ENCODE assay signal across 11 cellular contexts in the genomic region with DNA sequence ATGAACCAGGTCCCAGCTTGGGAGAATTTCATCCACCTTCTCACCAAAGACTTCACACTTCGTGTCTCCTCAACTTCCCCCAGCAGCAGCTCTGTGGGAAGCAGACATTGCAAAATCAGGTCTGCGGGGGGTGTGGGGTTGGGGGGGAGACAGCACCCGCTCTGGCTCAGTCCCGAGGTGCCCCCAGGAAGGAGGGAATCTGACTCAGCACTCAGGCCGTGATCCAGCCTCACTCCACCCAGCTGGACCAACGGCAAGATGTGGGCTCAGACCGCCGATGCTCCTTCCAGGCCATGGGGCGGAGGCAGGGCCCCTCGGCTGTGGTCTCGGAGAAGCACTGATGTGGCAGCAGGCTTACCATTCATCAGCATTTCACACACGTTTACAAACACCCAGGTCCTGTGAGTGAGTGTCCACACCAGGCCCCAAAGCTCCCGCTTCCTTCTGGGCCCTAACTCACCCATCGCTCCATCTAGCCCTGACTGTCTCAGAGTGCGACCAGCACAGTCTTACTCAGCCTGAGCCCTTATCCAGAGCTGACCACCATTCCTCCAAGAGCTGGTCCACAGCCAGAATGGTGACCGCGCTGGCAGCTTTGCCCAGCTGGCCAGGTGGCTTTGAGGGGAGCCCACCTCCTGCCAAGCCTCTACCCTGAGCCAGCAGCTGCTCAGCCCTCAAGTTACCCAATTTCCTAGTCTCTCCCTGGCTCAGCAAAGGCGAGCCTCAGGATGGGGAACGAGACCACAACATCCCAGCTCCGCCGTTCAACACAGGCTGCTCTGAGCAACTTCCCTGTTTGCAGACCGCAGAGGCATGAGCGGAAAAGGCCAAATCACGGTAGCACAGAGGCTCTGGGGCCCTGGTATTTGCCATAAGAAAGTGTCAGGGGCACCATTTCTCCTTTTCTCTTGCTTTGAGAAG. TPM values are rescaled to one million over a fixed set of nuclear protein-coding genes. Genes with fewer than 3 reads are reported as not detected.
A peak's percentile ranks its signal among the peaks of the same experiment; 100 is the strongest.
DNase-seq lines count a peak whose midpoint lies in the region; TF ChIP-seq lines count a peak whose summit lies in the region.
"Had no signal": no experiment of that assay in that cellular context is flagged by ENCODE, and none has a peak within 500 bp of the region (broad histone marks: within the 10 kb centered on the region; RNA-seq: fewer than 3 reads in every experiment).

No MANE protein-coding gene starts in this region.

- H4K8ac ChIP-seq in neuronal stem cell (ENCODE audit: low read depth, low read length): no peak overlapping the region

- H3K4me3 Mint-ChIP-seq in CD14-positive monocyte: peak overlapping the region; percentile 63 to 72
- H3K4me3 Mint-ChIP-seq in activated naive CD8-positive, alpha-beta T cell treated with anti-CD3 and anti-CD28 coated beads for 36 hours: no peak overlapping the region
- H3K4me3 Mint-ChIP-seq: endodermal cell, neural crest cell had no signal

- H3K9ac ChIP-seq in neuronal stem cell (ENCODE audit: low read depth, low read length, poor library complexity): peak overlapping the region; percentile 53

- H3K79me1 ChIP-seq in neuronal stem cell (ENCODE audit: low read depth, low read length): no peaks in the 10 kb centered on the region

- peaks cover 0 to 1% (median 0%) of the 10 kb centered on the region in 3 donors for H3K27me3 Mint-ChIP-seq in CD14-positive monocyte (ENCODE audit: low read depth in 3 of 3)
- H3K27me3 Mint-ChIP-seq in activated naive CD8-positive, alpha-beta T cell treated with anti-CD3 and anti-CD28 coated beads for 36 hours: no peaks in the 10 kb centered on the region

- peak; percentile 89 for DNase-seq in CD14-positive monocyte (ENCODE audit: low spot score)
- DNase-seq in RPMI7951 (ENCODE audit: low read depth): peak; percentile 95
- DNase-seq in fibroblast of pulmonary artery (ENCODE audit: low read depth): peak; percentile 60
- DNase-seq in neuronal stem cell (ENCODE audit: low spot score): no peak
- no peak for DNase-seq in NAMALWA (ENCODE audit: low spot score)
- no peak for DNase-seq in central memory CD4-positive, alpha-beta T cell
- no peak for DNase-seq in activated naive CD8-positive, alpha-beta T cell treated with anti-CD3 and anti-CD28 coated beads for 36 hours
- DNase-seq in NCI-H2081 treated with DMSO at 0.1 percent for 48 hours (lab: John Stamatoyannopoulos, UW): no peak
- DNase-seq: endodermal cell, NCI-H524 treated with DMSO at 0.1 percent for 48 hours had no signal

- peaks cover 0 to 3% of the 10 kb centered on the region in 2 donors for H3K36me3 ChIP-seq in neuronal stem cell (replicated peaks in 1 of 2; ENCODE audit: control insufficient read depth in 2 of 2, insufficient read depth in 2 of 2, low read length in 2 of 2)

- H3K36me3 Mint-ChIP-seq in CD14-positive monocyte: peaks cover 17 to 44% of the 10 kb centered on the region in 2 donors
- peaks cover 1% of the 10 kb centered on the region for H3K36me3 Mint-ChIP-seq in activated naive CD8-positive, alpha-beta T cell treated with anti-CD3 and anti-CD28 coated beads for 36 hours

- TF ChIP-seq CTCF in CD14-positive monocyte (IDR thresholded peaks at IDR 0.05): no peak
- no peak for TF ChIP-seq CTCF in fibroblast of pulmonary artery (IDR thresholded peaks at IDR 0.05; ENCODE audit: low read length, missing control alignments)

- H3K9me3 ChIP-seq in neuronal stem cell (replicated peaks in 1 of 2; ENCODE audit: control insufficient read depth in 2 of 2, insufficient read depth in 1 of 2, low read depth in 1 of 2, low read length in 2 of 2): no peaks in the 10 kb centered on the region

- H3K18ac ChIP-seq in neuronal stem cell (ENCODE audit: low read length): no peak overlapping the region

- H2BK12ac ChIP-seq in neuronal stem cell (ENCODE audit: low read length): no peak overlapping the region

- no peak overlapping the region for H3K23ac ChIP-seq in neuronal stem cell (ENCODE audit: low read depth, low read length, poor library complexity)

- no peak overlapping the region for H2AK5ac ChIP-seq in neuronal stem cell (ENCODE audit: low read depth, low read length)

- no peak overlapping the region for H2BK5ac ChIP-seq in neuronal stem cell (ENCODE audit: low read length)

- no peak overlapping the region for H3K27ac ChIP-seq in neuronal stem cell (replicated peaks; ENCODE audit: low read length)

- no peak overlapping the region for H3K4me2 ChIP-seq in neuronal stem cell (ENCODE audit: insufficient read depth, low read length, poor library complexity, severe bottlenecking)

- H4K91ac ChIP-seq in neuronal stem cell (ENCODE audit: low read depth, low read length, poor library complexity): no peak overlapping the region

- H3K4me3 ChIP-seq in fibroblast of pulmonary artery (replicated peaks; ENCODE audit: low read depth, low read length) (no peak overlapping the region), neuronal stem cell (ENCODE audit: low read length in 2 of 2) (no peak overlapping the region)

- no peaks in the 10 kb centered on the region for H3K9me3 Mint-ChIP-seq in CD14-positive monocyte
- H3K9me3 Mint-ChIP-seq in activated naive CD8-positive, alpha-beta T cell treated with anti-CD3 and anti-CD28 coated beads for 36 hours: no peaks in the 10 kb centered on the region
- H3K9me3 Mint-ChIP-seq: endodermal cell, neural crest cell had no signal

- no peak overlapping the region for H2BK120ac ChIP-seq in neuronal stem cell (ENCODE audit: low read depth, low read length)

- intact Hi-C loops in CD14-positive monocyte (cut with micrococcal nuclease): loop anchor here in 1 of 2 donors (5.0 kb wide), 1 partner anchor 34 kb away; the partner anchor contains the start of gene NT5DC2

- peaks cover 0 to 22% (median 0%) of the 10 kb centered on the region in 3 experiments for H3K27me3 ChIP-seq in neuronal stem cell (ENCODE audit: control insufficient read depth in 3 of 3, insufficient read depth in 3 of 3, low read depth in 1 of 3, low read length in 3 of 3)

- no peak overlapping the region for H3K4ac ChIP-seq in neuronal stem cell (ENCODE audit: low read length)

- H2AFZ ChIP-seq in neuronal stem cell (ENCODE audit: low read length): no peak overlapping the region

- peaks cover 70% of the 10 kb centered on the region for H3K4me1 Mint-ChIP-seq in CD14-positive monocyte
- peaks cover 4% of the 10 kb centered on the region for H3K4me1 Mint-ChIP-seq in activated naive CD8-positive, alpha-beta T cell treated with anti-CD3 and anti-CD28 coated beads for 36 hours
- H3K4me1 Mint-ChIP-seq: endodermal cell had no signal

- peak overlapping the region; percentile 75 for H3K14ac ChIP-seq in neuronal stem cell (ENCODE audit: low read length)

- no CpG with 5 or more reads among the region's 24 CpGs for WGBS in neuronal stem cell (ENCODE audit: extremely low coverage in 2 of 2, insufficient read length in 2 of 2, insufficient replicate concordance in 1 of 2), 2 donors

- H2BK15ac ChIP-seq in neuronal stem cell (ENCODE audit: low read length): no peak overlapping the region

- H3K27ac Mint-ChIP-seq in CD14-positive monocyte: peak overlapping the region; percentile 91 to 95 (median 94)
- no peak overlapping the region for H3K27ac Mint-ChIP-seq in activated naive CD8-positive, alpha-beta T cell treated with anti-CD3 and anti-CD28 coated beads for 36 hours
- H3K27ac Mint-ChIP-seq: endodermal cell had no signal

- H3K4me1 ChIP-seq in neuronal stem cell (ENCODE audit: control insufficient read depth in 2 of 2, insufficient read depth in 1 of 2, low read depth in 1 of 2, low read length in 2 of 2): peaks cover 0 to 1% of the 10 kb centered on the region in 2 donors

RNA-seq across cellular contexts. Expression of gene STAB1, which starts 3.3 kb away (rescaled TPM):
- polyA plus RNA-seq in CD14-positive monocyte: 10 to 100 TPM in 1 of 2 donors, 1 to 10 TPM in 1; 3.8 to 15.8 TPM
- under 0.01 TPM in 2 replicates for total RNA-seq in RPMI7951 (2014; rRNA removed; shearing (Covaris generic))
- polyA plus RNA-seq in neuronal stem cell (2013, experiment 1 of 2): 0.10 TPM
- 0.03 TPM for polyA plus RNA-seq in neuronal stem cell (2013, experiment 2 of 2)
- under 1 TPM; 0.08 to 0.10 TPM for total RNA-seq in activated naive CD8-positive, alpha-beta T cell treated with anti-CD3 and anti-CD28 coated beads for 36 hours

RNA-seq across cellular contexts. Expression of gene NT5DC2, which starts 35.3 kb away (rescaled TPM):
- polyA plus RNA-seq in CD14-positive monocyte: under 1 TPM; 0.66 to 0.67 TPM
- total RNA-seq in RPMI7951 (2014; rRNA removed; shearing (Covaris generic)): 130 and 180 TPM in 2 replicates
- 246 TPM for polyA plus RNA-seq in neuronal stem cell (2013, experiment 1 of 2)
- 233 TPM for polyA plus RNA-seq in neuronal stem cell (2013, experiment 2 of 2)
- total RNA-seq in activated naive CD8-positive, alpha-beta T cell treated with anti-CD3 and anti-CD28 coated beads for 36 hours: 10 to 100 TPM; 66.6 to 73.4 TPM

RNA-seq across cellular contexts. Expression of gene UQCC5, which starts 38.0 kb away (rescaled TPM):
- 10 to 100 TPM; 43.3 to 52.1 TPM for polyA plus RNA-seq in CD14-positive monocyte
- 13.0 and 14.0 TPM in 2 replicates for total RNA-seq in RPMI7951 (2014; rRNA removed; shearing (Covaris generic))
- 41.8 TPM for polyA plus RNA-seq in neuronal stem cell (2013, experiment 1 of 2)
- 44.8 TPM for polyA plus RNA-seq in neuronal stem cell (2013, experiment 2 of 2)
- 10 to 100 TPM; 23.4 to 23.6 TPM for total RNA-seq in activated naive CD8-positive, alpha-beta T cell treated with anti-CD3 and anti-CD28 coated beads for 36 hours

RNA-seq across cellular contexts. Expression of gene NISCH, which starts 43.0 kb away (rescaled TPM):
- polyA plus RNA-seq in CD14-positive monocyte: 10 to 100 TPM in 1 of 2 donors, 1 to 10 TPM in 1; 9.7 to 13.1 TPM
- 20.9 and 21.4 TPM in 2 replicates for total RNA-seq in RPMI7951 (2014; rRNA removed; shearing (Covaris generic))
- polyA plus RNA-seq in neuronal stem cell (2013, experiment 1 of 2): 58.8 TPM
- 58.4 TPM for polyA plus RNA-seq in neuronal stem cell (2013, experiment 2 of 2)
- total RNA-seq in activated naive CD8-positive, alpha-beta T cell treated with anti-CD3 and anti-CD28 coated beads for 36 hours: 10 to 100 TPM; 55.0 to 57.3 TPM

RNA-seq across cellular contexts. Expression of gene TNNC1, which starts 44.6 kb away (rescaled TPM):
- polyA plus RNA-seq in CD14-positive monocyte: not detected
- total RNA-seq in RPMI7951 (2014; rRNA removed; shearing (Covaris generic)): not detected in 2 replicates
- 7.4 TPM for polyA plus RNA-seq in neuronal stem cell (2013, experiment 1 of 2)
- 6.4 TPM for polyA plus RNA-seq in neuronal stem cell (2013, experiment 2 of 2)
- total RNA-seq in activated naive CD8-positive, alpha-beta T cell treated with anti-CD3 and anti-CD28 coated beads for 36 hours: 1 to 10 TPM; 2.9 to 4.2 TPM
- total RNA-seq: neural crest cell had no signal

Comparison
In these comparisons a context has a peak if more than half of its experiments do, and no peak if none do; other contexts are left out.
1. DNase-seq: peak in CD14-positive monocyte (single experiment), RPMI7951 (single experiment) and fibroblast of pulmonary artery (single experiment); none in neuronal stem cell (single experiment), NAMALWA (single experiment), central memory CD4-positive, alpha-beta T cell (single experiment), activated naive CD8-positive, alpha-beta T cell treated with anti-CD3 and anti-CD28 coated beads for 36 hours (single experiment) and NCI-H2081 treated with DMSO at 0.1 percent for 48 hours (single experiment).